36 cellular contexts compared by ENCODE assay signal in genomic region chrX:115936008-115936407, GRCh38.
"Had no signal": no experiment of that assay in that cellular context is flagged by ENCODE, and none has a peak within 500 bp of the region (broad histone marks: within the 10 kb centered on the region; RNA-seq: fewer than 3 reads in every experiment).

No MANE protein-coding gene starts in this region.

- H3K9me3 Mint-ChIP-seq: activated naive CD4-positive, alpha-beta T cell treated with anti-CD3 and anti-CD28 coated beads, Interleukin-2, amount 50 U/mL, for 24 hours; activated naive CD8-positive, alpha-beta T cell treated with anti-CD3 and anti-CD28 coated beads, Interleukin-2, amount 50 U/mL, for 24 hours; activated T-cell treated with anti-CD3 and anti-CD28 coated beads, Interleukin-2, amount 50 U/mL, for 4 hours; activated T-cell treated with anti-CD3 and anti-CD28 coated beads, Interleukin-2, amount 50 U/mL, for 72 hours; activated T-helper 2 cell treated with anti-CD3 and anti-CD28 coated beads, Interferon-gamma antibody, Interleukin-2, Interleukin-4, amounts not matched to agents 10 μg/mL and 5 μg/mL and 100 μg/mL, durations not matched to agents 14 hours and 24 hours and 36 hours had no signal

- H3K4me3 Mint-ChIP-seq: activated naive CD4-positive, alpha-beta T cell treated with anti-CD3 and anti-CD28 coated beads for 36 hours; activated naive CD4-positive, alpha-beta T cell treated with anti-CD3 and anti-CD28 coated beads, Interleukin-2, amount 10 ng/mL, durations not matched to agents 7 days and 5 days; activated naive CD4-positive, alpha-beta T cell treated with anti-CD3 and anti-CD28 coated beads, Interleukin-2, amount 50 U/mL, for 24 hours; activated naive CD8-positive, alpha-beta T cell; activated naive CD8-positive, alpha-beta T cell treated with anti-CD3 and anti-CD28 coated beads for 36 hours; activated naive CD8-positive, alpha-beta T cell treated with anti-CD3 and anti-CD28 coated beads, Interleukin-2, amount 10 ng/mL, durations not matched to agents 7 days and 5 days; activated naive CD8-positive, alpha-beta T cell treated with anti-CD3 and anti-CD28 coated beads, Interleukin-2, amount 50 U/mL, for 24 hours; activated T-cell treated with anti-CD3 and anti-CD28 coated beads, Interleukin-2, amount 50 U/mL, for 4 hours; activated T-cell treated with anti-CD3 and anti-CD28 coated beads, Interleukin-2, amount 50 U/mL, for 72 hours; activated T-helper 1 cell treated with anti-CD3 and anti-CD28 coated beads, Interleukin-12 subunit alpha, Interleukin-12 subunit beta, Interleukin-2, Interleukin-4 antibody, amounts not matched to agents 30 ng/mL and 10 ng/mL and 1 ng/mL, durations not matched to agents 14 hours and 24 hours and 36 hours; activated T-helper 17 cell treated with anti-CD3 and anti-CD28 coated beads, Interleukin-2, amount 50 U/mL, for 72 hours; brain; central memory CD8-positive, alpha-beta T cell had no signal

- H3K4me1 ChIP-seq: adrenal gland, ascending aorta, breast epithelium had no signal

- H3K36me3 Mint-ChIP-seq: activated naive CD4-positive, alpha-beta T cell treated with anti-CD3 and anti-CD28 coated beads, Interleukin-2, amount 10 ng/mL, durations not matched to agents 7 days and 5 days; activated naive CD4-positive, alpha-beta T cell treated with anti-CD3 and anti-CD28 coated beads, Interleukin-2, amount 50 U/mL, for 24 hours; activated naive CD4-positive, alpha-beta T cell treated with anti-CD3 and anti-CD28 coated beads, Interleukin-2, amount 50 U/mL, for 72 hours; activated naive CD8-positive, alpha-beta T cell; activated naive CD8-positive, alpha-beta T cell treated with anti-CD3 and anti-CD28 coated beads for 36 hours; activated naive CD8-positive, alpha-beta T cell treated with anti-CD3 and anti-CD28 coated beads, Interleukin-2, amount 10 ng/mL, durations not matched to agents 7 days and 5 days had no signal

- H3K9me3 ChIP-seq: adrenal gland, body of pancreas had no signal

- DNase-seq: activated effector memory CD4-positive, alpha-beta T cell treated with anti-CD3 and anti-CD28 coated beads, Interleukin-2, amount 50 U/mL, for 16 hours; activated effector memory CD4-positive, alpha-beta T cell treated with Interleukin-2 at 50 U/mL for 16 hours; activated gamma-delta T cell; activated gamma-delta T cell treated with Interleukin-2 at 50 U/mL for 16 hours; activated naive CD4-positive, alpha-beta T cell; activated naive CD4-positive, alpha-beta T cell treated with anti-CD3 and anti-CD28 coated beads for 36 hours; activated naive CD4-positive, alpha-beta T cell treated with anti-CD3 and anti-CD28 coated beads, Interleukin-2, amount 10 ng/mL, durations not matched to agents 7 days and 5 days; activated naive CD4-positive, alpha-beta T cell treated with anti-CD3 and anti-CD28 coated beads, Interleukin-2, amount 50 U/mL, for 16 hours; activated naive CD4-positive, alpha-beta T cell treated with Interleukin-2 at 50 U/mL for 16 hours; activated naive CD8-positive, alpha-beta T cell treated with anti-CD3 and anti-CD28 coated beads for 36 hours; activated naive CD8-positive, alpha-beta T cell treated with anti-CD3 and anti-CD28 coated beads, Interleukin-2, amount 10 ng/mL, durations not matched to agents 7 days and 5 days; activated naive CD8-positive, alpha-beta T cell treated with anti-CD3 and anti-CD28 coated beads, Interleukin-2, amount 50 U/mL, for 24 hours; activated T-cell treated with anti-CD3 and anti-CD28 coated beads, Interleukin-2, amount 50 U/mL, for 4 hours; activated T-cell treated with anti-CD3 and anti-CD28 coated beads, Interleukin-2, amount 50 U/mL, for 48 hours; activated T-cell treated with anti-CD3 and anti-CD28 coated beads, Interleukin-2, amount 50 U/mL, for 72 hours; adrenal gland; amniotic stem cell; amygdala; anterior cingulate cortex; aorta; body of pancreas; brain microvascular endothelial cell; caudate nucleus; central memory CD4-positive, alpha-beta T cell; cerebellar nuclear complex had no signal

- H3K27me3 Mint-ChIP-seq: activated naive CD4-positive, alpha-beta T cell treated with anti-CD3 and anti-CD28 coated beads, Interleukin-2, amount 10 ng/mL, durations not matched to agents 7 days and 5 days; activated naive CD4-positive, alpha-beta T cell treated with anti-CD3 and anti-CD28 coated beads, Interleukin-2, amount 50 U/mL, for 24 hours; activated naive CD8-positive, alpha-beta T cell; activated naive CD8-positive, alpha-beta T cell treated with anti-CD3 and anti-CD28 coated beads for 36 hours; activated naive CD8-positive, alpha-beta T cell treated with anti-CD3 and anti-CD28 coated beads, Interleukin-2, amount 10 ng/mL, durations not matched to agents 7 days and 5 days; activated naive CD8-positive, alpha-beta T cell treated with anti-CD3 and anti-CD28 coated beads, Interleukin-2, amount 50 U/mL, for 24 hours; activated T-helper 17 cell treated with anti-CD3 and anti-CD28 coated beads, Interleukin-2, amount 50 U/mL, for 72 hours; central memory CD8-positive, alpha-beta T cell had no signal

- H3K27ac ChIP-seq: adrenal gland, ascending aorta, body of pancreas, brain microvascular endothelial cell, breast epithelium, cardiac muscle cell had no signal

- H3K27ac Mint-ChIP-seq: activated naive CD4-positive, alpha-beta T cell treated with anti-CD3 and anti-CD28 coated beads for 36 hours; activated naive CD4-positive, alpha-beta T cell treated with anti-CD3 and anti-CD28 coated beads, Interleukin-2, amount 10 ng/mL, durations not matched to agents 7 days and 5 days; activated naive CD4-positive, alpha-beta T cell treated with anti-CD3 and anti-CD28 coated beads, Interleukin-2, amount 50 U/mL, for 24 hours; activated naive CD4-positive, alpha-beta T cell treated with anti-CD3 and anti-CD28 coated beads, Interleukin-2, amount 50 U/mL, for 72 hours; activated naive CD8-positive, alpha-beta T cell; activated naive CD8-positive, alpha-beta T cell treated with anti-CD3 and anti-CD28 coated beads for 36 hours; activated naive CD8-positive, alpha-beta T cell treated with anti-CD3 and anti-CD28 coated beads, Interleukin-2, amount 10 ng/mL, durations not matched to agents 7 days and 5 days; activated naive CD8-positive, alpha-beta T cell treated with anti-CD3 and anti-CD28 coated beads, Interleukin-2, amount 50 U/mL, for 24 hours; activated T-cell treated with anti-CD3 and anti-CD28 coated beads, Interleukin-2, amount 50 U/mL, for 72 hours; activated T-helper 1 cell treated with anti-CD3 and anti-CD28 coated beads, Interleukin-12 subunit alpha, Interleukin-12 subunit beta, Interleukin-2, Interleukin-4 antibody, amounts not matched to agents 30 ng/mL and 10 ng/mL and 1 ng/mL, durations not matched to agents 14 hours and 24 hours and 36 hours; activated T-helper 17 cell treated with anti-CD3 and anti-CD28 coated beads, Interleukin-2, amount 50 U/mL, for 72 hours; activated T-helper 2 cell treated with anti-CD3 and anti-CD28 coated beads, Interferon-gamma antibody, Interleukin-2, Interleukin-4, amounts not matched to agents 10 μg/mL and 5 μg/mL and 100 μg/mL, durations not matched to agents 14 hours and 24 hours and 36 hours; brain had no signal

- H3K4me1 Mint-ChIP-seq: activated naive CD4-positive, alpha-beta T cell treated with anti-CD3 and anti-CD28 coated beads, Interleukin-2, amount 10 ng/mL, durations not matched to agents 7 days and 5 days; activated naive CD4-positive, alpha-beta T cell treated with anti-CD3 and anti-CD28 coated beads, Interleukin-2, amount 50 U/mL, for 24 hours; activated naive CD8-positive, alpha-beta T cell treated with anti-CD3 and anti-CD28 coated beads for 36 hours; activated naive CD8-positive, alpha-beta T cell treated with anti-CD3 and anti-CD28 coated beads, Interleukin-2, amount 10 ng/mL, durations not matched to agents 7 days and 5 days; activated naive CD8-positive, alpha-beta T cell treated with anti-CD3 and anti-CD28 coated beads, Interleukin-2, amount 50 U/mL, for 24 hours; activated T-helper 17 cell treated with anti-CD3 and anti-CD28 coated beads, Interleukin-2, amount 50 U/mL, for 72 hours; brain; central memory CD8-positive, alpha-beta T cell had no signal

- H3K27me3 ChIP-seq: ascending aorta, body of pancreas, cardiac muscle cell had no signal

- ATAC-seq: activated naive CD4-positive, alpha-beta T cell treated with anti-CD3 and anti-CD28 coated beads, Interleukin-2, amount 50 U/mL, for 72 hours; activated naive CD8-positive, alpha-beta T cell treated with anti-CD3 and anti-CD28 coated beads, Interleukin-2, amount 50 U/mL, for 24 hours; activated T-cell treated with anti-CD3 and anti-CD28 coated beads, Interleukin-2, amount 50 U/mL, for 4 hours; activated T-cell treated with anti-CD3 and anti-CD28 coated beads, Interleukin-2, amount 50 U/mL, for 72 hours; activated T-helper 17 cell treated with anti-CD3 and anti-CD28 coated beads, Interleukin-2, amount 50 U/mL, for 72 hours; body of pancreas had no signal

- H3K36me3 ChIP-seq: adrenal gland, ascending aorta, brain microvascular endothelial cell, breast epithelium had no signal

- H3K4me3 ChIP-seq: adrenal gland, ascending aorta, body of pancreas, breast epithelium, cardiac muscle cell had no signal
